ENCODE assay signal across 8 cellular contexts in the genomic region with DNA sequence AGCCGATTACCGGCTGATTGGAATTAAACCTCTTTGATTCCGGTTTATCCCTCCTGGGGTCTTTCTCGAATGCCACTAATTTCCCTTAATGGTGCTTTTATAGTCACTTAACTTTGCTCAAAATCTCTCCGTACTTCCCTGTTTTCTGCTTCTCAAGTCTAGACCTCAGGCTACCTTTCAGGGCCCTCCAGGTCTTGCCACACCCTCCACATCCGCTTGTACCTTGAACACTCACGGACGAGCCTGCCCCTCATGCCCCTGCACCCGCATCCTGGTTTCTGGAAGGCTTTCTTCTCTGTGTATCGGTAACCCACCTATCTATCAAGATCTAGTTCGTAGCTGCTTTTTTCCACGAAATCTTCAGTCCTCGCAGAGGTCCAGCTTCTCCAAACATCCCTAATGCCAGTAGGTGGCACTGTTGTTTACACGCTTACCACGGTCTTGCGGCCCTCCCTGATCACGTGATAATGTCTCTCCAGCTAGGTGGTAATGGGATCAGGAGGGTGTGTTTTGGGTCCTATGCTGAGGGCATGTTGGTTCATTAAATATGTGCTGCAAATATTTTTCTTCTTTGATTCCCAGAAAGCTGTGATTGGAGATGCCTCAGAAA. TPM values are rescaled to one million over a fixed set of nuclear protein-coding genes. Genes with fewer than 3 reads are reported as not detected.
DNase-seq lines count a peak whose midpoint lies in the region; ATAC-seq and TF ChIP-seq lines count a peak whose summit lies in the region.

No MANE protein-coding gene starts in this region.

- peak; percentile 82 for TF ChIP-seq CTCF in activated CD8-positive, alpha-beta T cell treated with anti-CD3 and anti-CD28 coated beads for 36 hours (IDR thresholded peaks at IDR 0.05)
- peak; percentile 63 for TF ChIP-seq CTCF in fibroblast of villous mesenchyme (IDR thresholded peaks at IDR 0.05; ENCODE audit: insufficient read depth, low read depth, low read length)
- TF ChIP-seq CTCF in osteocyte (IDR thresholded peaks at IDR 0.05) = peak; percentile 45

- H3K4me3 ChIP-seq in fibroblast of villous mesenchyme (ENCODE audit: low read depth, low read length) = no peak overlapping the region

- intact Hi-C loops in activated CD8-positive, alpha-beta T cell treated with anti-CD3 and anti-CD28 coated beads for 36 hours (cut with micrococcal nuclease) = no loop called here

- peak; percentile 12 for DNase-seq in activated naive CD4-positive, alpha-beta T cell treated with Interleukin-2 at 50 U/mL for 16 hours
- DNase-seq in activated naive CD4-positive, alpha-beta T cell (lab: John Stamatoyannopoulos, UW) = no peak
- DNase-seq in NCI-H526 (lab: John Stamatoyannopoulos, UW) (peak; percentile 84 to 96), fibroblast of villous mesenchyme (ENCODE audit: low read depth) (peak; percentile 52), osteocyte (ENCODE audit: extremely low spot score, unreplicated experiment) (no peak)
- DNase-seq in activated CD8-positive, alpha-beta T cell treated with anti-CD3 and anti-CD28 coated beads for 36 hours = peak; percentile 64

- peaks cover 6% of the 10 kb centered on the region for H3K4me1 Mint-ChIP-seq in activated CD8-positive, alpha-beta T cell treated with anti-CD3 and anti-CD28 coated beads for 36 hours (ENCODE audit: low read depth)
- H3K4me1 Mint-ChIP-seq in osteocyte (ENCODE audit: unreplicated experiment) = no peaks in the 10 kb centered on the region

- POLR2A ChIA-PET in activated CD8-positive, alpha-beta T cell treated with anti-CD3 and anti-CD28 coated beads for 36 hours (lab: Charles Lee) = interaction anchor here (0.9 to 1.2 kb wide), 4 partner anchors 9 to 31 kb away, joined by 3 to 5 read pairs (median 3); no protein-coding TSS in a partner anchor

- CTCF ChIA-PET in activated CD8-positive, alpha-beta T cell treated with anti-CD3 and anti-CD28 coated beads for 36 hours (lab: Charles Lee) = interaction anchor here (0.6 to 5.1 kb wide), 30 partner anchors 9 to 302 kb away, joined by 3 to 99 read pairs (median 4); partner anchors contain the start of gene ATP12A

- no peaks in the 10 kb centered on the region for H3K36me3 Mint-ChIP-seq in activated CD8-positive, alpha-beta T cell treated with anti-CD3 and anti-CD28 coated beads for 36 hours (ENCODE audit: low read depth)
- H3K36me3 Mint-ChIP-seq in osteocyte (ENCODE audit: unreplicated experiment) = no peaks in the 10 kb centered on the region

- ATAC-seq in HG03175 (IDR thresholded peaks at IDR 0.05; ENCODE audit: unreplicated experiment) = peak; percentile 51
- peak; percentile 80 for ATAC-seq in activated CD8-positive, alpha-beta T cell treated with anti-CD3 and anti-CD28 coated beads for 36 hours
- no peak for ATAC-seq in HG03378 (IDR thresholded peaks at IDR 0.05; ENCODE audit: unreplicated experiment)

- no peak overlapping the region for H3K4me3 Mint-ChIP-seq in activated CD8-positive, alpha-beta T cell treated with anti-CD3 and anti-CD28 coated beads for 36 hours
- no peak overlapping the region for H3K4me3 Mint-ChIP-seq in osteocyte (ENCODE audit: unreplicated experiment)

- peaks cover 39% of the 10 kb centered on the region for H3K27me3 Mint-ChIP-seq in activated CD8-positive, alpha-beta T cell treated with anti-CD3 and anti-CD28 coated beads for 36 hours
- peaks cover 5% of the 10 kb centered on the region for H3K27me3 Mint-ChIP-seq in osteocyte (ENCODE audit: unreplicated experiment)

- H3K9me3 Mint-ChIP-seq in activated CD8-positive, alpha-beta T cell treated with anti-CD3 and anti-CD28 coated beads for 36 hours = no peaks in the 10 kb centered on the region
- no peaks in the 10 kb centered on the region for H3K9me3 Mint-ChIP-seq in osteocyte (ENCODE audit: unreplicated experiment)

- no peak overlapping the region for H3K27ac Mint-ChIP-seq in activated CD8-positive, alpha-beta T cell treated with anti-CD3 and anti-CD28 coated beads for 36 hours
- H3K27ac Mint-ChIP-seq in osteocyte (ENCODE audit: unreplicated experiment) = no peak overlapping the region

RNA-seq across cellular contexts. Expression of gene ATP12A, which starts 13.8 kb away (rescaled TPM):
- 1 to 10 TPM; 4.4 TPM for total RNA-seq in activated CD8-positive, alpha-beta T cell treated with anti-CD3 and anti-CD28 coated beads for 36 hours
- not detected in 2 replicates for total RNA-seq in fibroblast of villous mesenchyme
- total RNA-seq in osteocyte = not detected in 2 replicates

Comparison
In these comparisons a context has a peak if more than half of its experiments do, and no peak if none do; other contexts are left out.
1. DNase-seq: peak in activated naive CD4-positive, alpha-beta T cell treated with Interleukin-2 at 50 U/mL for 16 hours (single experiment), NCI-H526 (2 of 2), activated CD8-positive, alpha-beta T cell treated with anti-CD3 and anti-CD28 coated beads for 36 hours (single experiment) and fibroblast of villous mesenchyme (single experiment); none in activated naive CD4-positive, alpha-beta T cell (0 of 4) and osteocyte (single experiment).
2. Peak in every context shown above with its lines, with median percentiles within 50 percentile points of each other: CTCF ChIP-seq.